Comparison of ENCODE assay signal across 24 cellular contexts in the genomic region with DNA sequence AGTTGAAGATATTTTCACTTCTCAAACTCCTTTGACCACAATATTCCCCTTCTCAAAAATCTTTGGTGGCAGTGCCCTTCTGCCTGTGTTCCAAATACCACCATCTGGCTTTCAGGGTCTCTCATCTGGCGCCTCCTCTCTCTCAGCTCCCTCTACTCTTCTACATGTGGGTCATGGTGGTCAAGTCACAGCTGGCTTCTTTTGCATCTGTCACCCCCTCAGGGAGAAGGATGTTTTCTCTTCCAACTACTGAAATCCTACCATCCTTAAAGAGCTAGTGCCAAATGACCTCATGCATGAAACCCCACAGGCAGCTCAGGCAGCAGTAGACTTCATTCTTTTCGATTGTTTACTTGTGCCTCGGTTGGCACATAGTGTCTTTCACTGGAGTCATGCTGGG.
"Had no signal": no experiment of that assay in that cellular context is flagged by ENCODE, and none has a peak within 500 bp of the region (broad histone marks: within the 10 kb centered on the region; RNA-seq: fewer than 3 reads in every experiment).

No MANE protein-coding gene starts in this region.

- ATAC-seq: esophagus mucosa; left cardiac atrium; lower lobe of right lung; sciatic nerve; stimulated activated naive B cell treated with anti-CD40 and anti-IgM and Interleukin-4, amounts not matched to agents 10 μg/mL and 1 μg/mL and 100 μg/mL, for 72 hours; stimulated activated naive CD8-positive, alpha-beta T cell treated with anti-CD3 and anti-CD28 coated beads, Interleukin-15, amount 100 ng/mL, for 72 hours; upper lobe of right lung had no signal

- H3K9me3 ChIP-seq: gastrocnemius medialis, neutrophil, testis, upper lobe of right lung, vagina had no signal

- H3K27me3 ChIP-seq: dorsolateral prefrontal cortex, gastrocnemius medialis, neutrophil, testis, tibial nerve, upper lobe of right lung, vagina had no signal

- H3K27ac Mint-ChIP-seq: immature natural killer cell; memory B cell; naive B cell; stimulated activated naive B cell treated with anti-CD40 and anti-IgM and Interleukin-4, amounts not matched to agents 10 μg/mL and 1 μg/mL and 100 μg/mL, for 72 hours; stimulated activated naive CD8-positive, alpha-beta T cell treated with anti-CD3 and anti-CD28 coated beads, Interleukin-15, amount 100 ng/mL, for 72 hours had no signal

- H3K4me3 ChIP-seq: dorsolateral prefrontal cortex, gastrocnemius medialis, left ventricle myocardium inferior, lower lobe of right lung, skin epidermis, testis, tibial nerve, upper lobe of right lung, vagina had no signal

- H3K36me3 Mint-ChIP-seq: immature natural killer cell; naive B cell; stimulated activated naive B cell treated with anti-CD40 and anti-IgM and Interleukin-4, amounts not matched to agents 10 μg/mL and 1 μg/mL and 100 μg/mL, for 72 hours had no signal

- H3K27me3 Mint-ChIP-seq: stimulated activated naive CD8-positive, alpha-beta T cell treated with anti-CD3 and anti-CD28 coated beads, Interleukin-15, amount 100 ng/mL, for 72 hours had no signal

- H3K36me3 ChIP-seq: gastrocnemius medialis, lower lobe of right lung, neutrophil, upper lobe of right lung, vagina had no signal

- H3K27ac ChIP-seq: dorsolateral prefrontal cortex, gastrocnemius medialis, left ventricle myocardium inferior, lower lobe of right lung, neutrophil, skin epidermis, testis, tibial nerve, upper lobe of right lung, vagina had no signal

- H3K4me3 Mint-ChIP-seq: immature natural killer cell; memory B cell; naive B cell; stimulated activated naive B cell treated with anti-CD40 and anti-IgM and Interleukin-4, amounts not matched to agents 10 μg/mL and 1 μg/mL and 100 μg/mL, for 72 hours; stimulated activated naive CD8-positive, alpha-beta T cell treated with anti-CD3 and anti-CD28 coated beads, Interleukin-15, amount 100 ng/mL, for 72 hours had no signal

- DNase-seq: cortex of kidney; dorsolateral prefrontal cortex; effector CD8-positive, alpha-beta T cell; gastrocnemius medialis; immature natural killer cell; kidney; left cardiac atrium; left ventricle myocardium inferior; lower lobe of right lung; naive B cell; posterior cingulate gyrus; stimulated activated CD4-positive, alpha-beta T cell treated with anti-CD3 and anti-CD28 coated beads, Interleukin-2, amount 100 ng/mL, for 24 hours; stimulated activated CD4-positive, alpha-beta T cell treated with anti-CD3 and anti-CD28 coated beads, Interleukin-4, amount 100 ng/mL, for 4 hours; stimulated activated naive B cell treated with anti-CD40 and anti-IgM and Interleukin-4, amounts not matched to agents 10 μg/mL and 1 μg/mL and 100 μg/mL, for 72 hours; stimulated activated naive CD8-positive, alpha-beta T cell treated with anti-CD3 and anti-CD28 coated beads, Interleukin-15, amount 100 ng/mL, for 72 hours; testis; upper lobe of right lung had no signal

- H3K4me1 Mint-ChIP-seq: immature natural killer cell; naive B cell; stimulated activated naive B cell treated with anti-CD40 and anti-IgM and Interleukin-4, amounts not matched to agents 10 μg/mL and 1 μg/mL and 100 μg/mL, for 72 hours had no signal
